22 cellular contexts compared by ENCODE assay signal in the genomic region with DNA sequence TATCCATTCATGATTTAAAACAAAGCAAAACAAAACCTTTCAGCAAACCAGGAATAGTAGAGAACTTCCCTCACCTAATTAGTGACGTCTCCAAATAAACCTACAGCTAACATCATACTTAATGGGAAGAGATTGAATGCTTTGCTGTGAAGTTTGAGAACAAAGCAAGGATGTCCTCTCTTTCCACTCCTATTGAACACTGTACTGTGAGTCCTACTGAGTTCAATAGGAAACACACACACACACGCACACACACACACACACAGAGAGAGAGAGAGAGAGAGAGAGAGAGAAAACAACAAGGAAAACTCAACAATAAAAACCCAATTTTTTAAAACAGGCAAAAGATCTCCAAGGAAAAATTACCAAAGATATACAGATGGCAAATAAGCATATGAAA.
"Had no signal": no experiment of that assay in that cellular context is flagged by ENCODE, and none has a peak within 500 bp of the region (broad histone marks: within the 10 kb centered on the region; RNA-seq: fewer than 3 reads in every experiment).

No MANE protein-coding gene starts in this region.

- ATAC-seq: natural killer cell; stimulated activated naive CD8-positive, alpha-beta T cell treated with anti-CD3 and anti-CD28 coated beads, Interleukin-15, Interleukin-2, amounts not matched to agents 100 U/mL and 50 U/mL, for 24 hours had no signal

- H3K27me3 ChIP-seq: colonic mucosa, dorsolateral prefrontal cortex, esophagus squamous epithelium, neural progenitor cell, ovary, right atrium auricular region, suprapubic skin, thyroid gland, upper lobe of left lung, vagina had no signal

- H3K9me3 Mint-ChIP-seq: memory B cell, mesothelial cell of epicardium, natural killer cell, neural progenitor cell had no signal

- H3K4me3 Mint-ChIP-seq: memory B cell, mesothelial cell of epicardium, natural killer cell, neural progenitor cell had no signal

- H3K4me3 ChIP-seq: colonic mucosa, dorsolateral prefrontal cortex, esophagus squamous epithelium, neural progenitor cell, ovary, right atrium auricular region, suprapubic skin, thyroid gland, upper lobe of left lung, vagina had no signal

- H3K27me3 Mint-ChIP-seq: memory B cell had no signal

- H3K27ac ChIP-seq: colonic mucosa, epithelial cell of prostate, esophagus squamous epithelium, neural progenitor cell, ovary, suprapubic skin, vagina had no signal

- H3K36me3 Mint-ChIP-seq: memory B cell, mesothelial cell of epicardium, natural killer cell had no signal

- H3K4me1 ChIP-seq: colonic mucosa, suprapubic skin, vagina had no signal

- H3K27ac Mint-ChIP-seq: memory B cell, mesothelial cell of epicardium, natural killer cell, neural progenitor cell had no signal

- H3K36me3 ChIP-seq: colonic mucosa, esophagus squamous epithelium, neural progenitor cell, ovary, right atrium auricular region, suprapubic skin, thyroid gland, upper lobe of left lung, vagina had no signal

- DNase-seq: colonic mucosa; effector CD8-positive, alpha-beta T cell; esophagus squamous epithelium; foreskin fibroblast; head of caudate nucleus; hypothalamus; kidney glomerular epithelial cell; natural killer cell; nucleus accumbens; stimulated activated CD4-positive, alpha-beta T cell treated with anti-CD3 and anti-CD28 coated beads, Interleukin-12 subunit alpha, Interleukin-12 subunit beta, amount 100 ng/mL, for 4 hours; stimulated activated naive CD8-positive, alpha-beta T cell treated with anti-CD3 and anti-CD28 coated beads, Interleukin-15, Interleukin-2, amounts not matched to agents 100 U/mL and 50 U/mL, for 24 hours; thyroid gland; upper lobe of left lung had no signal

- H3K9me3 ChIP-seq: colonic mucosa, esophagus squamous epithelium, ovary, right atrium auricular region, suprapubic skin, thyroid gland, upper lobe of left lung, vagina had no signal
